Comparison of ENCODE assay signal across 11 cellular contexts in genomic region chr2:174827371-174828369, GRCh38.
DNase-seq lines count a peak whose midpoint lies in the region; ATAC-seq and TF ChIP-seq lines count a peak whose summit lies in the region.
"Had no signal": no experiment of that assay in that cellular context is flagged by ENCODE, and none has a peak within 500 bp of the region (broad histone marks: within the 10 kb centered on the region; RNA-seq: fewer than 3 reads in every experiment).

No MANE protein-coding gene starts in this region.

- H3K36me3 ChIP-seq in IMR-90 (ENCODE audit: control insufficient read depth, insufficient read depth, low read length) (no peaks in the 10 kb centered on the region; the same call in 1 of the 2 replicates), subcutaneous abdominal adipose tissue (ENCODE audit: control insufficient read depth in 5 of 5, insufficient read depth in 5 of 5, low read length in 5 of 5) (no peaks in the 10 kb centered on the region)

- dilution Hi-C loops in IMR-90 (cut with HindIII; ENCODE audit: low sequenced_read_pairs, unreplicated experiment) = no loop called here

- H3K4me2 ChIP-seq in IMR-90 (ENCODE audit: low read depth, low read length) = peak overlapping the region; percentile 76

- BruUV-seq in IMR-90 (replicated peaks; lab: Mats Ljungman, UMichigan) = no TSS peak

- peak overlapping the region; percentile 94 for H2BK20ac ChIP-seq in IMR-90 (ENCODE audit: low read depth, low read length)

- 8% methylated on average over 4 of the region's 9 CpGs; no CpG with 5 or more reads in 1 of the 2 experiments for WGBS in IMR-90 (ENCODE audit: extremely low coverage in 2 of 2, insufficient read length in 1 of 2), 2 experiments

- H3K56ac ChIP-seq in IMR-90 (ENCODE audit: extremely low read depth, insufficient read depth, low read length) = peak overlapping the region; percentile 68

- peaks cover 19 to 52% of the 10 kb centered on the region in 2 experiments for H3K79me1 ChIP-seq in IMR-90 (ENCODE audit: low read depth in 1 of 2, low read length in 2 of 2)

- peak; percentile 49 for DNase-seq in IMR-90
- DNase-seq in dorsolateral prefrontal cortex = no peak
- peak; percentile 72 for DNase-seq in left kidney (ENCODE audit: low read depth, low spot score)
- DNase-seq in activated CD4-positive, alpha-beta memory T cell treated with anti-CD3 and anti-CD28 coated beads for 36 hours = no peak
- DNase-seq in activated CD8-positive, alpha-beta memory T cell treated with anti-CD3 and anti-CD28 coated beads, Interleukin-2, amount 50 U/mL, for 48 hours = no peak
- no peak for DNase-seq in D341Med (ENCODE audit: low spot score)
- no peak for DNase-seq in NCI-H2227 (lab: John Stamatoyannopoulos, UW; ENCODE audit: unreplicated experiment)
- DNase-seq: activated B cell treated with CpG ODN at 0.5 μM for 24 hours, COR-L47, midbrain had no signal

- H3K9ac ChIP-seq in IMR-90 (ENCODE audit: low read depth, low read length) (peak overlapping the region; percentile 82), subcutaneous abdominal adipose tissue (ENCODE audit: low read length in 5 of 5) (no peak overlapping the region)

- peaks cover 15% of the 10 kb centered on the region for H3K4me1 Mint-ChIP-seq in activated CD4-positive, alpha-beta memory T cell treated with anti-CD3 and anti-CD28 coated beads for 36 hours (ENCODE audit: low read depth)
- H3K4me1 Mint-ChIP-seq: activated B cell treated with CpG ODN at 0.5 μM for 24 hours had no signal

- H3K27ac ChIP-seq in IMR-90 (ENCODE audit: insufficient read depth, low read length) = peak overlapping the region; percentile 95
- peak overlapping the region in 55 of 59 donors; percentile 1 to 88 (median 62) for H3K27ac ChIP-seq in dorsolateral prefrontal cortex
- peak overlapping the region; percentile 7 for H3K27ac ChIP-seq in subcutaneous abdominal adipose tissue (ENCODE audit: low read depth, low read length)

- H3K4me3 ChIP-seq in IMR-90 (ENCODE audit: insufficient read depth, low read depth, low read length) (no peak overlapping the region; the same call in 1 of the 2 replicates), dorsolateral prefrontal cortex (peak overlapping the region in 24 of 59 donors; percentile 0 to 35 (median 18)), subcutaneous abdominal adipose tissue (ENCODE audit: low read depth in 1 of 5, low read length in 5 of 5) (no peak overlapping the region)

- H2AFZ ChIP-seq in IMR-90 (replicated peaks; ENCODE audit: low read length, poor library complexity) = peak overlapping the region; percentile 65

- no peak overlapping the region for H3K4me3 Mint-ChIP-seq in activated CD4-positive, alpha-beta memory T cell treated with anti-CD3 and anti-CD28 coated beads for 36 hours
- H3K4me3 Mint-ChIP-seq: activated B cell treated with CpG ODN at 0.5 μM for 24 hours had no signal

- peaks cover 17% of the 10 kb centered on the region; the same call in 1 of the 2 replicates for H3K9me1 ChIP-seq in IMR-90 (ENCODE audit: insufficient read depth, low read length)

- CTCF ChIA-PET in IMR-90 (lab: Yijun Ruan, JAX) = interaction anchor here (0.5 to 2.2 kb wide), 2 partner anchors 9 to 37 kb away, joined by 3 to 6 read pairs; no protein-coding TSS in a partner anchor
- CTCF ChIA-PET in activated CD4-positive, alpha-beta memory T cell treated with anti-CD3 and anti-CD28 coated beads for 36 hours (lab: Charles Lee) = interaction anchor here (1.1 kb wide), 1 partner anchor 57 kb away, joined by 3 read pairs; no protein-coding TSS in a partner anchor

- peak overlapping the region; percentile 92 for H3K18ac ChIP-seq in IMR-90 (ENCODE audit: low read depth, low read length)

- H3K4me1 ChIP-seq in IMR-90 (ENCODE audit: control insufficient read depth, insufficient read depth, low read length) (peaks cover 14% of the 10 kb centered on the region), subcutaneous abdominal adipose tissue (ENCODE audit: control insufficient read depth in 5 of 5, insufficient read depth in 5 of 5, low read length in 5 of 5) (peaks cover 0 to 10% (median 0%) of the 10 kb centered on the region in 5 donors)

- H2AK9ac ChIP-seq in IMR-90 (replicated peaks; ENCODE audit: low read depth, low read length, poor library complexity) = peak overlapping the region; percentile 33

- peak overlapping the region; percentile 90 for H3K14ac ChIP-seq in IMR-90 (replicated peaks; ENCODE audit: low read depth, low read length)

- peak; percentile 64 for ATAC-seq in IMR-90 (ENCODE audit: low read depth)

- peak overlapping the region; percentile 99 for H4K5ac ChIP-seq in IMR-90 (ENCODE audit: low read depth, low read length)

- no peaks in the 10 kb centered on the region for H3K36me3 Mint-ChIP-seq in activated CD4-positive, alpha-beta memory T cell treated with anti-CD3 and anti-CD28 coated beads for 36 hours

- in situ Hi-C loops in IMR-90 (cut with MboI; ENCODE audit: low sequenced_read_pairs) = no loop called here

- no peak for TF ChIP-seq CTCF in IMR-90 (conservative IDR thresholded peaks at IDR 0.05; ENCODE audit: low read depth, low read length)
- TF ChIP-seq CTCF in dorsolateral prefrontal cortex (IDR thresholded peaks at IDR 0.05 in 54 of 56, conservative IDR thresholded peaks at IDR 0.05 in 2 of 56; ENCODE audit: low read depth in 1 of 56, partially characterized antibody in 56 of 56) = no peak

- H2AK5ac ChIP-seq in IMR-90 (ENCODE audit: low read depth, low read length) = peak overlapping the region; percentile 83

- POLR2A ChIA-PET in IMR-90 (lab: Charles Lee; ENCODE audit: unreplicated experiment) = no interaction called here
- POLR2A ChIA-PET in activated CD4-positive, alpha-beta memory T cell treated with anti-CD3 and anti-CD28 coated beads for 36 hours (lab: Charles Lee) = no interaction called here

- no peaks in the 10 kb centered on the region for H3K9me3 Mint-ChIP-seq in activated CD4-positive, alpha-beta memory T cell treated with anti-CD3 and anti-CD28 coated beads for 36 hours
- H3K9me3 Mint-ChIP-seq: activated B cell treated with CpG ODN at 0.5 μM for 24 hours had no signal

- no peak for TF ChIP-seq RAD21 in IMR-90 (IDR thresholded peaks at IDR 0.05; ENCODE audit: low read length)

- peak overlapping the region; percentile 93 for H3K23ac ChIP-seq in IMR-90 (ENCODE audit: low read depth, low read length)

- H3K27me3 Mint-ChIP-seq in activated CD4-positive, alpha-beta memory T cell treated with anti-CD3 and anti-CD28 coated beads for 36 hours = peaks cover 1% of the 10 kb centered on the region
- H3K27me3 Mint-ChIP-seq: activated B cell treated with CpG ODN at 0.5 μM for 24 hours had no signal

- no peak overlapping the region for H3K27ac Mint-ChIP-seq in activated CD4-positive, alpha-beta memory T cell treated with anti-CD3 and anti-CD28 coated beads for 36 hours
- H3K27ac Mint-ChIP-seq: activated B cell treated with CpG ODN at 0.5 μM for 24 hours had no signal

- H3K9me3 ChIP-seq in IMR-90 (ENCODE audit: control insufficient read depth, insufficient read depth, low read length) = no peaks in the 10 kb centered on the region
- no peaks in the 10 kb centered on the region for H3K9me3 ChIP-seq in subcutaneous abdominal adipose tissue (ENCODE audit: control insufficient read depth in 5 of 5, low read length in 5 of 5)

- H2BK15ac ChIP-seq in IMR-90 (ENCODE audit: low read depth, low read length) = peak overlapping the region; percentile 90; the same call in 2 of the 3 replicates

- peak overlapping the region; percentile 80 to 92 for H4K8ac ChIP-seq in IMR-90 (ENCODE audit: low read depth in 2 of 2, low read length in 2 of 2)

- H4K20me1 ChIP-seq in IMR-90 (ENCODE audit: insufficient read depth, low read length) = no peaks in the 10 kb centered on the region

- TF ChIP-seq POLR2A in IMR-90 (IDR thresholded peaks at IDR 0.05; ENCODE audit: low read depth, low read length) = no peak

- H3K27me3 ChIP-seq in IMR-90 (ENCODE audit: control insufficient read depth, insufficient read depth, low read length) (no peaks in the 10 kb centered on the region), dorsolateral prefrontal cortex (no peaks in the 10 kb centered on the region), subcutaneous abdominal adipose tissue (ENCODE audit: control insufficient read depth in 5 of 5, insufficient read depth in 4 of 5, low read length in 5 of 5) (no peaks in the 10 kb centered on the region)

- H3K4ac ChIP-seq in IMR-90 (ENCODE audit: low read depth, low read length) = peak overlapping the region; percentile 95

- H2BK120ac ChIP-seq in IMR-90 (ENCODE audit: low read depth, low read length) = peak overlapping the region; percentile 88

- H4K91ac ChIP-seq in IMR-90 (ENCODE audit: insufficient read depth, low read depth, low read length) = peak overlapping the region; percentile 98

- H2BK5ac ChIP-seq in IMR-90 (ENCODE audit: low read depth, low read length, poor library complexity, severe bottlenecking) = peak overlapping the region; percentile 88

- intact Hi-C loops in IMR-90 (cut with micrococcal nuclease) (loop anchor here (5.0 kb wide), 1 partner anchor 160 kb away; no protein-coding TSS in a partner anchor), dorsolateral prefrontal cortex (cut with DNase I) (no loop called here)
- intact Hi-C loops in activated CD4-positive, alpha-beta memory T cell treated with anti-CD3 and anti-CD28 coated beads for 36 hours (cut with micrococcal nuclease) = no loop called here

TF ChIP-seq in IMR-90, 13 proteins besides CTCF, POLR2A, EP300 and RAD21:
- TF ChIP-seq MAZ (IDR thresholded peaks at IDR 0.05; ENCODE audit: borderline replicate concordance, low read depth, low read length) (no peak), MXI1 (IDR thresholded peaks at IDR 0.05; ENCODE audit: borderline replicate concordance, low read depth, low read length) (0 out of 2 replicates have a peak, but pooled peaks have one; percentile 15)

Comparison
In these comparisons a context has a peak if more than half of its experiments do, and no peak if none do; other contexts are left out.
1. DNase-seq: peak in IMR-90 (single experiment) and left kidney (single experiment); none in dorsolateral prefrontal cortex (0 of 10), activated CD4-positive, alpha-beta memory T cell treated with anti-CD3 and anti-CD28 coated beads for 36 hours (single experiment), activated CD8-positive, alpha-beta memory T cell treated with anti-CD3 and anti-CD28 coated beads, Interleukin-2, amount 50 U/mL, for 48 hours (single experiment), D341Med (single experiment) and NCI-H2227 (single experiment).
2. H3K27ac ChIP-seq: peak in every context shown above with its lines; median percentile 95 in IMR-90; 62 in dorsolateral prefrontal cortex; 7 in subcutaneous abdominal adipose tissue.